In the genomic region with DNA sequence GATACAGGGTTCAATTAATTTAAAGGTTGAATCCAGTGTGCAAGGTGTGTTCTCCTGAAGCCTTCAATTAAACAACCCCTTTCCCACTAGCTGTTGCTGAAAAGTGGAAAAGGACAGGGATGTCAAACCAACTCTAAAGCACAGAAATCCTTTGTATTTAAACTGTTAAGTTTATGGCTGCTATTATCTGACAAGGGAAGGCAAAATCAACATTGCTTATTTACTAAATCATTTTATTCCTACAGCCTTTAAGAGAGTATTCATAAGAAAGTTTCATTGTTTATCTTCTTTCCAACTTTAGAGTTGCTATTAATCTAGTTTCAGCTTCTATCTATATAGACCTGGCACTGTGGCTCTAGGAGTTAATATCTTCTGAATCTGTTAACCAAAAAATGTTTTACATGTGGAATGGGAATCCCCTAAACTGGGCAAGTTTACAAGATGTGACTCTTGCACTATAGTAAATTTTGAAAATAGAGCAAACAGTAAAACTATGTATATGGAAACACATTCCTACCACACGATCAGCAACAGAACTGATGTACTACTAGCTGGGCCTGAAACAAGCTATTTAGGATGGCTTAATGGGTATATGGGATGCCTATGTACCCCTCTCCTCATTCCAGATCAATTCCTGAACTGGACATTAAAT, we compare ENCODE assay signal across 2 cellular contexts.
TF ChIP-seq lines count a peak whose summit lies in the region.

No MANE protein-coding gene starts in this region.

TF ChIP-seq in A549, 52 proteins besides CTCF, POLR2A, EP300 and RAD21 (continued from another document):
- no peak for TF ChIP-seq ZSCAN20 (CRISPR knock-in tag; IDR thresholded peaks at IDR 0.05)
- TF ChIP-seq, protein P1, sequence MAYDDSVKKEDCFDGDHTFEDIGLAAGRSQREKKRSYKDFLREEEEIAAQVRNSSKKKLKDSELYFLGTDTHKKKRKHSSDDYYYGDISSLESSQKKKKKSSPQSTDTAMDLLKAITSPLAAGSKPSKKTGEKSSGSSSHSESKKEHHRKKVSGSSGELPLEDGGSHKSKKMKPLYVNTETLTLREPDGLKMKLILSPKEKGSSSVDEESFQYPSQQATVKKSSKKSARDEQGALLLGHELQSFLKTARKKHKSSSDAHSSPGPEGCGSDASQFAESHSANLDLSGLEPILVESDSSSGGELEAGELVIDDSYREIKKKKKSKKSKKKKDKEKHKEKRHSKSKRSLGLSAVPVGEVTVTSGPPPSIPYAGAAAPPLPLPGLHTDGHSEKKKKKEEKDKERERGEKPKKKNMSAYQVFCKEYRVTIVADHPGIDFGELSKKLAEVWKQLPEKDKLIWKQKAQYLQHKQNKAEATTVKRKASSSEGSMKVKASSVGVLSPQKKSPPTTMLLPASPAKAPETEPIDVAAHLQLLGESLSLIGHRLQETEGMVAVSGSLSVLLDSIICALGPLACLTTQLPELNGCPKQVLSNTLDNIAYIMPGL (CRISPR knock-in tag; IDR thresholded peaks at IDR 0.05; ENCODE audit: borderline replicate concordance) = no peak
- TF ChIP-seq FOSL2 (IDR thresholded peaks at IDR 0.05) = no peak
- no peak for TF ChIP-seq FOSL2 (CRISPR knock-in tag; IDR thresholded peaks at IDR 0.05)
- no peak for TF ChIP-seq CBX8 (IDR thresholded peaks at IDR 0.05)
- TF ChIP-seq JUN (IDR thresholded peaks at IDR 0.05) = no peak
- TF ChIP-seq ESRRA (IDR thresholded peaks at IDR 0.05; ENCODE audit: borderline replicate concordance, low read length) = no peak
- TF ChIP-seq CEBPB (IDR thresholded peaks at IDR 0.05) = no peak
- TF ChIP-seq, protein P2, sequence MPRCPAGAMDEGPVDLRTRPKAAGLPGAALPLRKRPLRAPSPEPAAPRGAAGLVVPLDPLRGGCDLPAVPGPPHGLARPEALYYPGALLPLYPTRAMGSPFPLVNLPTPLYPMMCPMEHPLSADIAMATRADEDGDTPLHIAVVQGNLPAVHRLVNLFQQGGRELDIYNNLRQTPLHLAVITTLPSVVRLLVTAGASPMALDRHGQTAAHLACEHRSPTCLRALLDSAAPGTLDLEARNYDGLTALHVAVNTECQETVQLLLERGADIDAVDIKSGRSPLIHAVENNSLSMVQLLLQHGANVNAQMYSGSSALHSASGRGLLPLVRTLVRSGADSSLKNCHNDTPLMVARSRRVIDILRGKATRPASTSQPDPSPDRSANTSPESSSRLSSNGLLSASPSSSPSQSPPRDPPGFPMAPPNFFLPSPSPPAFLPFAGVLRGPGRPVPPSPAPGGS (IDR thresholded peaks at IDR 0.05) = no peak
- TF ChIP-seq PHF8 (IDR thresholded peaks at IDR 0.05; ENCODE audit: borderline replicate concordance, low read depth) = no peak
- TF ChIP-seq, protein P3, sequence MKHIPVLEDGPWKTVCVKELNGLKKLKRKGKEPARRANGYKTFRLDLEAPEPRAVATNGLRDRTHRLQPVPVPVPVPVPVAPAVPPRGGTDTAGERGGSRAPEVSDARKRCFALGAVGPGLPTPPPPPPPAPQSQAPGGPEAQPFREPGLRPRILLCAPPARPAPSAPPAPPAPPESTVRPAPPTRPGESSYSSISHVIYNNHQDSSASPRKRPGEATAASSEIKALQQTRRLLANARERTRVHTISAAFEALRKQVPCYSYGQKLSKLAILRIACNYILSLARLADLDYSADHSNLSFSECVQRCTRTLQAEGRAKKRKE (CRISPR knock-in tag; IDR thresholded peaks at IDR 0.05; ENCODE audit: low read depth) = no peak
- no peak for TF ChIP-seq RNF2 (IDR thresholded peaks at IDR 0.05; ENCODE audit: borderline replicate concordance, low read depth)
- TF ChIP-seq, protein P4, sequence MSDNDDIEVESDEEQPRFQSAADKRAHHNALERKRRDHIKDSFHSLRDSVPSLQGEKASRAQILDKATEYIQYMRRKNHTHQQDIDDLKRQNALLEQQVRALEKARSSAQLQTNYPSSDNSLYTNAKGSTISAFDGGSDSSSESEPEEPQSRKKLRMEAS (IDR thresholded peaks at IDR 0.05) = no peak
- TF ChIP-seq ZFP36 (IDR thresholded peaks at IDR 0.05; ENCODE audit: borderline replicate concordance, partially characterized antibody) = no peak

TF ChIP-seq in GM12891, 5 proteins besides CTCF, POLR2A, EP300 and RAD21:
- no peak for TF ChIP-seq PAX5 (IDR thresholded peaks at IDR 0.05; ENCODE audit: insufficient read depth, low read length, severe bottlenecking)
- TF ChIP-seq TAF1 (IDR thresholded peaks at IDR 0.05; ENCODE audit: low read depth, low read length) = no peak
- TF ChIP-seq POU2F2 (IDR thresholded peaks at IDR 0.05; ENCODE audit: low read depth, low read length) = no peak
- no peak for TF ChIP-seq POLR2AphosphoS5 (IDR thresholded peaks at IDR 0.05; ENCODE audit: low read depth, low read length)
- no peak for TF ChIP-seq SPI1 (IDR thresholded peaks at IDR 0.05; ENCODE audit: low read depth, low read length)
TF ChIP-seq in GM12891: peak in this region for 0.
